ENCODE assay signal across 1 cellular context in genomic region chr11:36101466-36101865, GRCh38.
TF ChIP-seq lines count a peak whose summit lies in the region.

No MANE protein-coding gene starts in this region.

TF ChIP-seq in H1, 55 proteins besides CTCF, POLR2A, EP300 and RAD21 (continued from another document):
- TF ChIP-seq ATF2 (IDR thresholded peaks at IDR 0.05; ENCODE audit: low read length), result no peak
- TF ChIP-seq SUZ12 (IDR thresholded peaks at IDR 0.05; ENCODE audit: low read length), result no peak
- no peak for TF ChIP-seq GTF2F1 (IDR thresholded peaks at IDR 0.05; ENCODE audit: borderline replicate concordance, low read depth, low read length)
- TF ChIP-seq SIRT6 (IDR thresholded peaks at IDR 0.05; ENCODE audit: low read length), result no peak
- no peak for TF ChIP-seq SRF (IDR thresholded peaks at IDR 0.05; ENCODE audit: low read depth, low read length)
- no peak for TF ChIP-seq PHF8 (conservative IDR thresholded peaks at IDR 0.05; ENCODE audit: low read depth, low read length)
- no peak for TF ChIP-seq KDM5A (IDR thresholded peaks at IDR 0.05; ENCODE audit: low read length)
